In the genomic region with DNA sequence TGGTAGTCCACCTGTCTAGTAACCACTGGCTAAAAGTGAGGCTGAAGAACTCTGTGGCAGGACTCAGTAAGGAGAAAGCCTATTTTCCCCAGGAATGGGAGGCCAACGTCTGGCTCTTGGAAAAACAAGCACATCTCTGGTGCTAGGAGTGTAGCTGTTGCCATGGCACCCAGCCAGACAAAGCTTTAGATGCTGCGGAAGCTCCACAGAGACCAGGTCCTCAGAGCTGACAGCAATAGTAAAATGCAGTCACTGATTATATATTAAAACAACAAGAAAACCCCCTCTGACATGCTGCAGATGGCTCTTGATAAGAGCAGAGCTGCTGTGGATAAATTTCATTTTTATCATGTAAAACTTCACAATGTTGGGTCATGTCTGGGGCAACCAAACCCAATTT, we compare ENCODE assay signal across 18 cellular contexts.
DNase-seq lines count a peak whose midpoint lies in the region; ATAC-seq and TF ChIP-seq lines count a peak whose summit lies in the region.
"Had no signal": no experiment of that assay in that cellular context is flagged by ENCODE, and none has a peak within 500 bp of the region (broad histone marks: within the 10 kb centered on the region; RNA-seq: fewer than 3 reads in every experiment).

No MANE protein-coding gene starts in this region.

- DNase-seq in NCI-H1092 (lab: John Stamatoyannopoulos, UW) (peak; percentile 6), NCI-H446 (lab: John Stamatoyannopoulos, UW) (peak; percentile 40 to 43), esophagus muscularis mucosa (ENCODE audit: extremely low spot score) (peak; percentile 86), neural crest cell (ENCODE audit: low read depth, low spot score) (peak; percentile 24), SHP77 (lab: John Stamatoyannopoulos, UW) (no peak), COLO668 (lab: John Stamatoyannopoulos, UW; ENCODE audit: unreplicated experiment) (no peak)
- DNase-seq in CD8-positive, alpha-beta memory T cell: no peak
- DNase-seq: activated CD4-positive, CD25-positive, alpha-beta regulatory T cell treated with anti-CD3 and anti-CD28 coated beads, Interleukin-2, amount 50 U/mL, for 72 hours; activated CD8-positive, alpha-beta memory T cell treated with anti-CD3 and anti-CD28 coated beads, Interleukin-2, amount 50 U/mL, for 4 hours; activated naive CD4-positive, alpha-beta T cell treated with anti-CD3 and anti-CD28 coated beads for 36 hours; DMS79; H9; ovary; stimulated activated naive CD8-positive, alpha-beta T cell treated with anti-CD3 and anti-CD28 coated beads, Interleukin-15, amount 100 ng/mL, for 72 hours; T-helper 2 cell had no signal

- no peak for ATAC-seq in HG03095 (IDR thresholded peaks at IDR 0.05; ENCODE audit: unreplicated experiment)
- ATAC-seq: stimulated activated naive CD8-positive, alpha-beta T cell treated with anti-CD3 and anti-CD28 coated beads, Interleukin-15, amount 100 ng/mL, for 72 hours had no signal

- no peaks in the 10 kb centered on the region for H3K27me3 Mint-ChIP-seq in neural crest cell (ENCODE audit: low read depth)
- no peaks in the 10 kb centered on the region for H3K27me3 Mint-ChIP-seq in CD8-positive, alpha-beta memory T cell
- H3K27me3 Mint-ChIP-seq: stimulated activated naive CD8-positive, alpha-beta T cell treated with anti-CD3 and anti-CD28 coated beads, Interleukin-15, amount 100 ng/mL, for 72 hours had no signal

- H3K4me1 Mint-ChIP-seq in neural crest cell: peaks cover 27% of the 10 kb centered on the region
- no peaks in the 10 kb centered on the region for H3K4me1 Mint-ChIP-seq in CD8-positive, alpha-beta memory T cell
- H3K4me1 Mint-ChIP-seq: B cell; stimulated activated naive CD8-positive, alpha-beta T cell treated with anti-CD3 and anti-CD28 coated beads, Interleukin-15, amount 100 ng/mL, for 72 hours had no signal

- POLR2A ChIA-PET in CD8-positive, alpha-beta memory T cell (lab: Charles Lee): no interaction called here

- no peaks in the 10 kb centered on the region for H3K27me3 ChIP-seq in esophagus muscularis mucosa
- no peaks in the 10 kb centered on the region for H3K27me3 ChIP-seq in CD8-positive, alpha-beta memory T cell (ENCODE audit: insufficient read depth, low read length, poor library complexity, severe bottlenecking)
- H3K27me3 ChIP-seq: ovary had no signal

- no peak for TF ChIP-seq POLR2A in esophagus muscularis mucosa (IDR thresholded peaks at IDR 0.05; ENCODE audit: low read depth)

- no peaks in the 10 kb centered on the region for H3K9me3 Mint-ChIP-seq in neural crest cell
- H3K9me3 Mint-ChIP-seq in CD8-positive, alpha-beta memory T cell: peaks cover 0 to 2% (median 0%) of the 10 kb centered on the region in 5 donors
- H3K9me3 Mint-ChIP-seq: activated naive CD4-positive, alpha-beta T cell treated with anti-CD3 and anti-CD28 coated beads for 36 hours; H9 had no signal

- WGBS in esophagus muscularis mucosa: 19% methylated on average over 2 of the region's 2 CpGs

- no peak for TF ChIP-seq EP300 in esophagus muscularis mucosa (IDR thresholded peaks at IDR 0.05)

- no peak for TF ChIP-seq CTCF in esophagus muscularis mucosa (IDR thresholded peaks at IDR 0.05)
- no peak for TF ChIP-seq CTCF in neural crest cell (conservative IDR thresholded peaks at IDR 0.05)

- H3K4me1 ChIP-seq in esophagus muscularis mucosa: no peaks in the 10 kb centered on the region
- no peaks in the 10 kb centered on the region for H3K4me1 ChIP-seq in CD8-positive, alpha-beta memory T cell (ENCODE audit: insufficient read depth, low read length)

- no peak overlapping the region for H3K27ac Mint-ChIP-seq in neural crest cell (ENCODE audit: unreplicated experiment)
- no peak overlapping the region for H3K27ac Mint-ChIP-seq in CD8-positive, alpha-beta memory T cell
- H3K27ac Mint-ChIP-seq: activated naive CD4-positive, alpha-beta T cell treated with anti-CD3 and anti-CD28 coated beads for 36 hours; B cell; H9; stimulated activated naive CD8-positive, alpha-beta T cell treated with anti-CD3 and anti-CD28 coated beads, Interleukin-15, amount 100 ng/mL, for 72 hours had no signal

- intact Hi-C loops in esophagus muscularis mucosa (cut with DNase I): no loop called here

- no peak overlapping the region for H3K4me3 ChIP-seq in esophagus muscularis mucosa
- no peak overlapping the region for H3K4me3 ChIP-seq in CD8-positive, alpha-beta memory T cell (ENCODE audit: low read length)
- H3K4me3 ChIP-seq: ovary had no signal

- CTCF ChIA-PET in CD8-positive, alpha-beta memory T cell (lab: Charles Lee): no interaction called here

- H3K4me3 Mint-ChIP-seq in neural crest cell: no peak overlapping the region
- H3K4me3 Mint-ChIP-seq in CD8-positive, alpha-beta memory T cell: no peak overlapping the region
- H3K4me3 Mint-ChIP-seq: activated naive CD4-positive, alpha-beta T cell treated with anti-CD3 and anti-CD28 coated beads for 36 hours; B cell; H9; stimulated activated naive CD8-positive, alpha-beta T cell treated with anti-CD3 and anti-CD28 coated beads, Interleukin-15, amount 100 ng/mL, for 72 hours had no signal

- no peaks in the 10 kb centered on the region for H3K9me3 ChIP-seq in esophagus muscularis mucosa
- H3K9me3 ChIP-seq in CD8-positive, alpha-beta memory T cell (ENCODE audit: low read length): no peaks in the 10 kb centered on the region
- H3K9me3 ChIP-seq: ovary had no signal

- no peaks in the 10 kb centered on the region for H3K36me3 ChIP-seq in esophagus muscularis mucosa
- H3K36me3 ChIP-seq in CD8-positive, alpha-beta memory T cell (ENCODE audit: insufficient read depth, low read length): no peaks in the 10 kb centered on the region
- H3K36me3 ChIP-seq: ovary had no signal

- no peaks in the 10 kb centered on the region for H3K36me3 Mint-ChIP-seq in neural crest cell (ENCODE audit: low read depth)
- no peaks in the 10 kb centered on the region for H3K36me3 Mint-ChIP-seq in CD8-positive, alpha-beta memory T cell

- H3K27ac ChIP-seq in esophagus muscularis mucosa (replicated peaks in 1 of 4): no peak overlapping the region
- H3K27ac ChIP-seq in CD8-positive, alpha-beta memory T cell (ENCODE audit: low read depth, low read length): no peak overlapping the region
- H3K27ac ChIP-seq: ovary, RWPE1 had no signal

Comparison
In these comparisons a context has a peak if more than half of its experiments do, and no peak if none do; other contexts are left out.
1. DNase-seq: peak in NCI-H1092 (single experiment), NCI-H446 (2 of 2), esophagus muscularis mucosa (single experiment) and neural crest cell (single experiment); none in SHP77 (0 of 2), CD8-positive, alpha-beta memory T cell (0 of 5) and COLO668 (single experiment).